8 cellular contexts compared by ENCODE assay signal in the genomic region with DNA sequence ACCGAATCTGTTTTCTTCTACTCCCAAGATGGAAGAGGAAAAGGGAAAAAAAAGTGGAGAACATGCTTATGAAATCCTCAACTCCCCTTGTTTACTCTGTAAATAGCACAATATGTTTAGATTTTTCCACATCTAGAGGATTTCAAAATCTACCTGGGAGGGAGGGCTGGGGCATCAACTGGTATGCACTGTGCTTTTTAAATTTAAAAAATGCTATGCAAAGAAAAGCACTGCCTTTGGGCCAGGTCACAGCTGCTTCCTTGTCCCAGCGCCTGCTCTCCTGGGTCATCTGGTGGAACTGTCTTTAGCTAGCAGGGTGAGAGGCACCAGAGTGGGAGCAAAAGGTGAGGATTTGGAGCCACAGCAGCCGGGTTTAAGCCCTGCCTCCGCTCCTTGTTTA.
"Had no signal": no experiment of that assay in that cellular context is flagged by ENCODE, and none has a peak within 500 bp of the region (broad histone marks: within the 10 kb centered on the region; RNA-seq: fewer than 3 reads in every experiment).

No MANE protein-coding gene starts in this region.

- H3K4me2 ChIP-seq: KMS-11 had no signal

- H3K27ac ChIP-seq: HL-60, KMS-11 had no signal

- H3K4me3 ChIP-seq: K562 had no signal

- DNase-seq: IMR-90, Karpas-422, KBM-7, KG1 had no signal

- H3K9ac ChIP-seq: KMS-11 had no signal

- ATAC-seq: K562 had no signal

- FAIRE-seq: HTR-8/SVneo, K562 had no signal
